8 cellular contexts compared by ENCODE assay signal in genomic region chr5:892390-893136, GRCh38. TPM values are rescaled to one million over a fixed set of nuclear protein-coding genes. Genes with fewer than 3 reads are reported as not detected.
DNase-seq lines count a peak whose midpoint lies in the region; ATAC-seq, FAIRE-seq and TF ChIP-seq lines count a peak whose summit lies in the region.

BRD9 (minus strand) TSS chr5:892801; CDS start chr5:892657, 144 bp downstream.
TRIP13 (plus strand) TSS chr5:892884; CDS start chr5:892999, 115 bp downstream.

- FAIRE-seq in frontal cortex (lab: Jason Lieb, UNC) = no peak

- peak; percentile 95 for ATAC-seq in GM21717 (IDR thresholded peaks at IDR 0.05; ENCODE audit: unreplicated experiment)

- peak; percentile 83 for DNase-seq in EH (ENCODE audit: low read depth)
- DNase-seq in Jurkat, Clone E6-1 (ENCODE audit: low read depth, low spot score) = peak; percentile 76
- DNase-seq in SHP77 (lab: John Stamatoyannopoulos, UW) = peak; percentile 81 to 93
- peak; percentile 71 for DNase-seq in activated gamma-delta T cell treated with anti-CD3 and anti-CD28 coated beads, Interleukin-2, amount 50 U/mL, for 16 hours (ENCODE audit: low read depth)
- DNase-seq in frontal cortex (ENCODE audit: low spot score in 2 of 2) = peak; percentile 100
- DNase-seq in superior temporal gyrus (ENCODE audit: extremely low spot score) = peak; percentile 82

- H3K36me3 ChIP-seq in neutrophil = peaks cover 36% of the 10 kb centered on the region

- H3K27me3 ChIP-seq in neutrophil = no peaks in the 10 kb centered on the region

- no peak for TF ChIP-seq CTCF in neutrophil (IDR thresholded peaks at IDR 0.05)

- no peaks in the 10 kb centered on the region for H3K9me3 ChIP-seq in neutrophil

- H3K27ac ChIP-seq in neutrophil = peak within 1 kb of the TSS; percentile 78

- peak within 1 kb of the TSS; percentile 96 for H3K4me3 ChIP-seq in Jurkat, Clone E6-1 (ENCODE audit: low read length)
- H3K4me3 ChIP-seq in neutrophil (ENCODE audit: low read depth in 1 of 2, low read length in 1 of 2) = peak within 1 kb of the TSS; percentile 75 to 86

- peaks cover 20 to 21% of the 10 kb centered on the region in 2 experiments for H3K4me1 ChIP-seq in neutrophil (ENCODE audit: control insufficient read depth in 1 of 2, insufficient read depth in 1 of 2, low read depth in 1 of 2, low read length in 1 of 2)

RNA-seq across cellular contexts. Expression of gene BRD9, which starts in this region (rescaled TPM):
- polyA plus RNA-seq in Jurkat, Clone E6-1 (2012; ENCODE audit: insufficient read depth, insufficient read length) = 98.8 TPM
- 43.2 TPM for total RNA-seq in frontal cortex

RNA-seq across cellular contexts. Expression of gene TRIP13, which starts in this region (rescaled TPM):
- polyA plus RNA-seq in Jurkat, Clone E6-1 (2012; ENCODE audit: insufficient read depth, insufficient read length) = 153 TPM
- 8.2 TPM for total RNA-seq in frontal cortex

Comparison
In these comparisons a context has a peak if more than half of its experiments do, and no peak if none do; other contexts are left out.
1. Peak in every context shown above with its lines: DNase-seq, ATAC-seq, H3K4me3 ChIP-seq and H3K27ac ChIP-seq.